10 cellular contexts compared by ENCODE assay signal in the genomic region with DNA sequence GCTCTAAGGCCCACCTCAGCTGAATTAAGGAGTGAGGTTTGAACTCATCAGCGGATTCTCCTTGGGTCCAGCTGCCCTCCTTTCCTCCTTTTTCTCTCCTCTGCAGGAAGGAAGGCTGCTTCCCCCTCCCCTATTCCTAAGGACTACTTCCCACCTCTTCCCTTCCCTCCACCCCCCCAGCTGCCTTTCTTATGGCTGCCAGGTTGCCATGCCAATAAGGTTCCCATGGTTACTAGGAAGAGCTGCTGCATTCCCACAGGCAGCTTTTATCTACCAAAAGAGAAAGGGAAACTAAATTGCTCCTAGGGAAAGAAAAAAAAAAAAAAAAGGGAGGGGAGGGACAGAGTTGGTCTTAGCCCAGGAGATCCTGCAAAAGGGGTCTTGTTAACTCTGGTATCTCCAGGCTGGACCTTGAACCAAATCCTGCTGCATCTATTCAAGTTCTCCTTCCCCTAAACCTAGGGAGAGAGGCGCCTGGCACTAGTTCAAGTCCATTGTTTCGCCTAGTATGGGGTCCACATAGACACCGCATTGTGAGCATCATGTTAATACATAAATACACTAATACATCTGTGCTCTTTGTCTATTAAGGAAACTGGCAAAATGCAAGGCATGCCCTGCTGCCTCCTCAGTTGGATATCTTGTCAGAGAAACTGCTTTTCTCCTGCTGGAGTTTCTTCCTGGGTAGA.
DNase-seq lines count a peak whose midpoint lies in the region; ATAC-seq and TF ChIP-seq lines count a peak whose summit lies in the region.
"Had no signal": no experiment of that assay in that cellular context is flagged by ENCODE, and none has a peak within 500 bp of the region (broad histone marks: within the 10 kb centered on the region; RNA-seq: fewer than 3 reads in every experiment).

No MANE protein-coding gene starts in this region.

- H3K27ac Mint-ChIP-seq in stimulated activated naive B cell treated with anti-CD40 and anti-IgM and Interleukin-4, amounts not matched to agents 10 μg/mL and 1 μg/mL and 100 μg/mL, for 72 hours = no peak overlapping the region

- in situ Hi-C loops in astrocyte of the cerebellum (cut with HindIII; ENCODE audit: low sequenced_read_pairs) = no loop called here

- no peak overlapping the region for H3K4me3 Mint-ChIP-seq in stimulated activated naive B cell treated with anti-CD40 and anti-IgM and Interleukin-4, amounts not matched to agents 10 μg/mL and 1 μg/mL and 100 μg/mL, for 72 hours

- DNase-seq in AG08395 (ENCODE audit: low spot score) (peak; percentile 66), astrocyte of the cerebellum (ENCODE audit: low read depth) (peak; percentile 75), iPS-NIHi11 (ENCODE audit: low spot score) (peak; percentile 88), SHP77 (lab: John Stamatoyannopoulos, UW) (no peak), UCSD-AML1 (lab: John Stamatoyannopoulos, UW; ENCODE audit: unreplicated experiment) (no peak)
- DNase-seq in stimulated activated naive B cell treated with anti-CD40 and anti-IgM and Interleukin-4, amounts not matched to agents 10 μg/mL and 1 μg/mL and 100 μg/mL, for 72 hours = no peak

- no peak for TF ChIP-seq CTCF in astrocyte of the cerebellum (IDR thresholded peaks at IDR 0.05; ENCODE audit: low read depth, low read length, missing control alignments)

- H3K9me3 ChIP-seq in HUES6 (ENCODE audit: control insufficient read depth, insufficient read depth, low read depth, low read length) = peaks cover 16% of the 10 kb centered on the region
- H3K9me3 ChIP-seq: body of pancreas had no signal

- peaks cover 0 to 4% of the 10 kb centered on the region in 2 donors for H3K9me3 Mint-ChIP-seq in stimulated activated naive B cell treated with anti-CD40 and anti-IgM and Interleukin-4, amounts not matched to agents 10 μg/mL and 1 μg/mL and 100 μg/mL, for 72 hours

- H3K4me3 ChIP-seq in HUES6 (ENCODE audit: low read depth, low read length) (peak overlapping the region; percentile 41), astrocyte of the cerebellum (ENCODE audit: low read depth, low read length) (peak overlapping the region; percentile 21)
- H3K4me3 ChIP-seq: body of pancreas had no signal

- peaks cover 15 to 43% of the 10 kb centered on the region in 2 donors for H3K4me1 Mint-ChIP-seq in stimulated activated naive B cell treated with anti-CD40 and anti-IgM and Interleukin-4, amounts not matched to agents 10 μg/mL and 1 μg/mL and 100 μg/mL, for 72 hours

- H3K36me3 Mint-ChIP-seq in stimulated activated naive B cell treated with anti-CD40 and anti-IgM and Interleukin-4, amounts not matched to agents 10 μg/mL and 1 μg/mL and 100 μg/mL, for 72 hours = peaks cover 2 to 9% of the 10 kb centered on the region in 2 donors

- no peaks in the 10 kb centered on the region for H3K27me3 Mint-ChIP-seq in stimulated activated naive B cell treated with anti-CD40 and anti-IgM and Interleukin-4, amounts not matched to agents 10 μg/mL and 1 μg/mL and 100 μg/mL, for 72 hours

- H3K4me1 ChIP-seq in HUES6 (ENCODE audit: control insufficient read depth, insufficient read depth, low read length) = peaks cover 21% of the 10 kb centered on the region
- H3K4me1 ChIP-seq: body of pancreas had no signal

- no peaks in the 10 kb centered on the region for H3K36me3 ChIP-seq in HUES6 (ENCODE audit: control insufficient read depth, insufficient read depth, low read length)

- ATAC-seq in HG03159 (IDR thresholded peaks at IDR 0.05; ENCODE audit: unreplicated experiment) = no peak
- no peak for ATAC-seq in stimulated activated naive B cell treated with anti-CD40 and anti-IgM and Interleukin-4, amounts not matched to agents 10 μg/mL and 1 μg/mL and 100 μg/mL, for 72 hours (replicated peaks)
- ATAC-seq: body of pancreas had no signal

- no peak overlapping the region for H3K9ac ChIP-seq in HUES6 (ENCODE audit: low read length)
- H3K9ac ChIP-seq: KMS-11 had no signal

- H3K27ac ChIP-seq in HUES6 (ENCODE audit: low read depth, low read length) = peak overlapping the region; percentile 47; the same call in 1 of the 2 replicates
- H3K27ac ChIP-seq: body of pancreas, KMS-11 had no signal

- no peaks in the 10 kb centered on the region for H3K27me3 ChIP-seq in HUES6 (ENCODE audit: control insufficient read depth, insufficient read depth, low read length)

Comparison
In these comparisons a context has a peak if more than half of its experiments do, and no peak if none do; other contexts are left out.
1. DNase-seq: peak in AG08395 (single experiment), astrocyte of the cerebellum (single experiment) and iPS-NIHi11 (single experiment); none in SHP77 (0 of 2), stimulated activated naive B cell treated with anti-CD40 and anti-IgM and Interleukin-4, amounts not matched to agents 10 μg/mL and 1 μg/mL and 100 μg/mL, for 72 hours (single experiment) and UCSD-AML1 (single experiment).